In genomic region chr6:111033628-111034289, GRCh38 we compare ENCODE assay signal across 17 cellular contexts.
"Had no signal": no experiment of that assay in that cellular context is flagged by ENCODE, and none has a peak within 500 bp of the region (broad histone marks: within the 10 kb centered on the region; RNA-seq: fewer than 3 reads in every experiment).

No MANE protein-coding gene starts in this region.

- H3K27me3 ChIP-seq: vagina had no signal

- H3K36me3 ChIP-seq: lower lobe of right lung, vagina had no signal

- DNase-seq: activated CD4-positive, alpha-beta T cell treated with anti-CD3 and anti-CD28 coated beads, Interleukin-2, amount 50 U/mL, for 48 hours; activated CD8-positive, alpha-beta memory T cell treated with anti-CD3 and anti-CD28 coated beads, Interleukin-2, amount 10 ng/mL, durations not matched to agents 7 days and 5 days; activated effector memory CD4-positive, alpha-beta T cell treated with anti-CD3 and anti-CD28 coated beads, Interleukin-2, amount 50 U/mL, for 16 hours; activated T-cell treated with anti-CD3 and anti-CD28 coated beads, Interleukin-2, amount 50 U/mL, for 4 hours; amniotic stem cell; dermis blood vessel endothelial cell; lower lobe of right lung; naive thymus-derived CD4-positive, alpha-beta T cell; nucleus accumbens; right cardiac atrium; small intestine; T-helper 2 cell had no signal

- H3K4me3 ChIP-seq: lower lobe of right lung, vagina had no signal

- H3K4me1 ChIP-seq: lower lobe of right lung had no signal

- H3K9me3 Mint-ChIP-seq: activated T-cell treated with anti-CD3 and anti-CD28 coated beads, Interleukin-2, amount 50 U/mL, for 4 hours had no signal

- H3K36me3 Mint-ChIP-seq: activated CD8-positive, alpha-beta memory T cell treated with anti-CD3 and anti-CD28 coated beads, Interleukin-2, amount 10 ng/mL, durations not matched to agents 7 days and 5 days; brain had no signal

- H3K4me3 Mint-ChIP-seq: activated CD8-positive, alpha-beta memory T cell treated with anti-CD3 and anti-CD28 coated beads, Interleukin-2, amount 10 ng/mL, durations not matched to agents 7 days and 5 days; activated T-cell treated with anti-CD3 and anti-CD28 coated beads, Interleukin-2, amount 50 U/mL, for 4 hours; brain; naive thymus-derived CD4-positive, alpha-beta T cell had no signal

- H3K27ac Mint-ChIP-seq: activated CD8-positive, alpha-beta memory T cell treated with anti-CD3 and anti-CD28 coated beads, Interleukin-2, amount 10 ng/mL, durations not matched to agents 7 days and 5 days; activated naive CD4-positive, alpha-beta T cell treated with anti-CD3 and anti-CD28 coated beads, Interleukin-2, amount 50 U/mL, for 72 hours; naive thymus-derived CD4-positive, alpha-beta T cell had no signal

- H3K9me3 ChIP-seq: lower lobe of right lung, vagina had no signal

- ATAC-seq: activated CD4-positive, CD25-positive, alpha-beta regulatory T cell treated with anti-CD3 and anti-CD28 coated beads, Interleukin-2, amount 50 U/mL, for 24 hours; activated CD8-positive, alpha-beta memory T cell treated with anti-CD3 and anti-CD28 coated beads, Interleukin-2, amount 10 ng/mL, durations not matched to agents 7 days and 5 days; activated naive CD4-positive, alpha-beta T cell treated with anti-CD3 and anti-CD28 coated beads, Interleukin-2, amount 50 U/mL, for 72 hours; activated T-cell treated with anti-CD3 and anti-CD28 coated beads, Interleukin-2, amount 50 U/mL, for 4 hours; esophagus mucosa; lower lobe of right lung; naive thymus-derived CD4-positive, alpha-beta T cell; right cardiac atrium had no signal

- H3K27me3 Mint-ChIP-seq: brain had no signal

- H3K27ac ChIP-seq: lower lobe of right lung, vagina had no signal
